8 cellular contexts compared by ENCODE assay signal in the genomic region with DNA sequence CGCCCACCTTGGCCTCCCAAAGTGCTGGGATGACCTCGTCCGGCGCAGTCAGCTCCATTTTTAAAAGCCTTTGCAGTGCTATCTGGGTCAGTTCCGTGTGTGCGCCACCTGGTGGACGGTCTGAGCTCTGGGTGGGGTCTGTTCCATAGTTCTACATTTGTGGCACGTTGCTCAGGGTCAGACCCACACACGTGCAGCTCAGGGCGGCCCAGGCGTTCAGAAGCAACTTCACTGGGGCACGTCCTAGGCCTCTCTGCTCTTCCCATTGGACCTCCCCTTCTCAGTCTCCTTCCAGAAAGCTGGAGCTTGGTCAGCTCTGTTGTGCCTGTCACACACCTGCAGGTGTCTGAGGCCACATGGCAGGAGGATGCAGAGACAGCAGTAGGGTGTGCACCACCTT.
A peak's percentile ranks its signal among the peaks of the same experiment; 100 is the strongest.
DNase-seq lines count a peak whose midpoint lies in the region; ATAC-seq and TF ChIP-seq lines count a peak whose summit lies in the region.
"Had no signal": no experiment of that assay in that cellular context is flagged by ENCODE, and none has a peak within 500 bp of the region (broad histone marks: within the 10 kb centered on the region; RNA-seq: fewer than 3 reads in every experiment).

No MANE protein-coding gene starts in this region.

- H3K27ac ChIP-seq in VCaP: no peak overlapping the region

- peak; percentile 18 for DNase-seq in EH (ENCODE audit: low read depth)
- peak; percentile 14 for DNase-seq in HK-2 (ENCODE audit: unreplicated experiment)
- peak; percentile 10 for DNase-seq in mucosa of gallbladder (ENCODE audit: low spot score)
- no peak for DNase-seq in cerebellum (ENCODE audit: low spot score)
- no peak for DNase-seq in NCI-H524 (lab: John Stamatoyannopoulos, UW)

- no peak for ATAC-seq in HG03571 (IDR thresholded peaks at IDR 0.05; ENCODE audit: unreplicated experiment)
- ATAC-seq: activated T-cell treated with anti-CD3 and anti-CD28 coated beads, Interleukin-2, amount 50 U/mL, for 72 hours had no signal

- peak; percentile 79 for TF ChIP-seq CTCF in VCaP (conservative IDR thresholded peaks at IDR 0.05)

Comparison
In these comparisons a context has a peak if more than half of its experiments do, and no peak if none do; other contexts are left out.
1. DNase-seq: peak in EH (single experiment), HK-2 (single experiment) and mucosa of gallbladder (single experiment); none in cerebellum (single experiment) and NCI-H524 (0 of 2).